In the genomic region with DNA sequence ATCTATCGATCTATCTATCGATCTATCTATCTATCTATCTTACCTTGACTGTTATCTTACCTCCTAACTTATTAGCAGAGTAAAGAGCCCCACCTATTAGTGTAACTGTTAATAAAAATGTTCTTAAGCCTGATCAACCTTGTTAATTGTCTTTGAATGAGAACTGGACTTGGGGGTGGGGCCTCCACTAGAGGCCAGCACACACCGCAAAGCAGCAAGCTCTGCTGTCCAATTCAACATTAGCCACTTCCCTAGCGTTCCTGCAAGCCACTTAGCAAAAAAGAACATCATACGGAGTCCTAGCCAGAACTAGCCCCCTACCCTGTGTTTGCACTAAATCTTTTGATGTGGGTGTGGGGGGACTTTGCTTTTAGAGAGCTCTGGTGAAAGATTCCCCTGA, we compare ENCODE assay signal across 11 cellular contexts.
DNase-seq lines count a peak whose midpoint lies in the region; ATAC-seq and TF ChIP-seq lines count a peak whose summit lies in the region.
"Had no signal": no experiment of that assay in that cellular context is flagged by ENCODE, and none has a peak within 500 bp of the region (broad histone marks: within the 10 kb centered on the region; RNA-seq: fewer than 3 reads in every experiment).

No MANE protein-coding gene starts in this region.

- no peaks in the 10 kb centered on the region for H3K9me3 Mint-ChIP-seq in neural progenitor cell
- H3K9me3 Mint-ChIP-seq: effector memory CD8-positive, alpha-beta T cell had no signal

- H3K9me3 ChIP-seq in neural progenitor cell (ENCODE audit: low read depth): no peaks in the 10 kb centered on the region

- H4K20me1 ChIP-seq in neural progenitor cell (ENCODE audit: low read depth): no peaks in the 10 kb centered on the region

- H3K4me3 Mint-ChIP-seq in neural progenitor cell: no peak overlapping the region
- H3K4me3 Mint-ChIP-seq: effector memory CD8-positive, alpha-beta T cell had no signal

- DNase-seq in ELR (ENCODE audit: low read depth): peak; percentile 15
- peak; percentile 2 for DNase-seq in NCI-H526 treated with DMSO at 0.1 percent for 48 hours (lab: John Stamatoyannopoulos, UW)
- no peak for DNase-seq in epithelial cell of proximal tubule (ENCODE audit: low read depth)
- peak; percentile 62 for DNase-seq in neural progenitor cell (ENCODE audit: low spot score)
- no peak for DNase-seq in foreskin keratinocyte
- DNase-seq in RWPE1 (ENCODE audit: low spot score): no peak
- DNase-seq: activated T-cell treated with anti-CD3 and anti-CD28 coated beads, Interleukin-2, amount 50 U/mL, for 48 hours; effector memory CD8-positive, alpha-beta T cell; Kasumi-1 had no signal

- no peak for ATAC-seq in foreskin keratinocyte
- ATAC-seq in GM19467 (IDR thresholded peaks at IDR 0.05; ENCODE audit: unreplicated experiment): no peak
- no peak for ATAC-seq in GM18873 (IDR thresholded peaks at IDR 0.05; ENCODE audit: low FRiP score, unreplicated experiment)
- ATAC-seq: effector memory CD8-positive, alpha-beta T cell had no signal

- H2AFZ ChIP-seq in neural progenitor cell (replicated peaks): peak overlapping the region; percentile 32

- H3K4me1 ChIP-seq in neural progenitor cell (no peaks in the 10 kb centered on the region), foreskin keratinocyte (no peaks in the 10 kb centered on the region)

- no peaks in the 10 kb centered on the region for H3F3A ChIP-seq in neural progenitor cell (ENCODE audit: low read depth)

- POLR2A ChIA-PET in RWPE1 (lab: Yijun Ruan, JAX; ENCODE audit: low non-redundant PET): no interaction called here

- H3K79me2 ChIP-seq in neural progenitor cell (ENCODE audit: low read depth): no peaks in the 10 kb centered on the region

- no peaks in the 10 kb centered on the region for H3K36me3 Mint-ChIP-seq in neural progenitor cell

- H3K4me3 ChIP-seq in epithelial cell of proximal tubule (ENCODE audit: low read depth, low read length) (no peak overlapping the region), neural progenitor cell (no peak overlapping the region)

- H3K27me3 Mint-ChIP-seq in neural progenitor cell (ENCODE audit: insufficient read depth, low read depth): peaks cover 8% of the 10 kb centered on the region

- H3K27me3 ChIP-seq in neural progenitor cell (no peaks in the 10 kb centered on the region), foreskin keratinocyte (no peaks in the 10 kb centered on the region)

- H3K4me1 Mint-ChIP-seq in neural progenitor cell: peaks cover 2% of the 10 kb centered on the region

- no peak overlapping the region for H3K4me2 ChIP-seq in neural progenitor cell

- no peak overlapping the region for H3K9ac ChIP-seq in neural progenitor cell

- no peak overlapping the region for H3K27ac Mint-ChIP-seq in neural progenitor cell
- H3K27ac Mint-ChIP-seq: effector memory CD8-positive, alpha-beta T cell had no signal

- CTCF ChIA-PET in RWPE1 (lab: Yijun Ruan, JAX): no interaction called here

- no peaks in the 10 kb centered on the region for H3K36me3 ChIP-seq in neural progenitor cell

- no peak overlapping the region for H3K27ac ChIP-seq in neural progenitor cell
- H3K27ac ChIP-seq in foreskin keratinocyte: no peak overlapping the region
- no peak overlapping the region for H3K27ac ChIP-seq in RWPE1

- TF ChIP-seq CTCF in epithelial cell of proximal tubule (conservative IDR thresholded peaks at IDR 0.05; ENCODE audit: low read depth, low read length): peak; percentile 46
- TF ChIP-seq CTCF in neural progenitor cell (IDR thresholded peaks at IDR 0.05): peak; percentile 59
- TF ChIP-seq CTCF in foreskin keratinocyte (conservative IDR thresholded peaks at IDR 0.05): no peak
- TF ChIP-seq CTCF in RWPE1 (conservative IDR thresholded peaks at IDR 0.05; ENCODE audit: low read depth): no peak

Comparison
In these comparisons a context has a peak if more than half of its experiments do, and no peak if none do; other contexts are left out.
1. DNase-seq: peak in ELR (single experiment), NCI-H526 treated with DMSO at 0.1 percent for 48 hours (single experiment) and neural progenitor cell (single experiment); none in epithelial cell of proximal tubule (single experiment), foreskin keratinocyte (0 of 2) and RWPE1 (single experiment).
2. CTCF ChIP-seq: peak in epithelial cell of proximal tubule (single experiment) and neural progenitor cell (single experiment); none in foreskin keratinocyte (single experiment) and RWPE1 (single experiment).